21 cellular contexts compared by ENCODE assay signal in the genomic region with DNA sequence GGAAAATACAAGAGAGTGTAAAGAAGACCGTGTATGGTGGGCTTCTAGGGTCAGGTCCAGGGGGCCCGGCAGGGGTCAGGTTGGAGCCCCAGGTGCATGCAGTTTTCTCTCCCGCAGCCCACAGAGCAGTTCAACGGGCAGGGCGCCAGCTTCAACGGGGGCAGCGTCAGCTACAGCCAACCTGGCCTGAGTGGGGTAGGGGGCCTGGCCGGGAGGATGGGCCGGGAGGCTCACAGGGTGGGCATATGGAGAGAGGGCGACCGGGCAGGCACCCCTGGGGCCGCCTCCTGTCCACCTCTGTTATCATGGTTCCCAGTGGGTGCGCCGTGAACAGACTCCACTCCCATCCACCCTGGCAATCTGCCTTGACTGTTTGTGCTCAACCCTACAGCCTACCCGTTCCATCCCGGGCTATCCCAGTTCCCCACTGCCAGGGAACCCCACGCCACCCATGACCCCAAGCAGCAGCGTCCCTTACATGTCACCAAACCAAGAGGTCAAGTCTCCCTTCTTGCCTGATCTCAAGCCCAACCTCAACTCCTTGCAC.
"Had no signal": no experiment of that assay in that cellular context is flagged by ENCODE, and none has a peak within 500 bp of the region (broad histone marks: within the 10 kb centered on the region; RNA-seq: fewer than 3 reads in every experiment).

No MANE protein-coding gene starts in this region.

- H3K27me3 ChIP-seq: dorsolateral prefrontal cortex, gastrocnemius medialis, heart left ventricle, neural progenitor cell, ovary, tibial artery had no signal

- ATAC-seq: gastrocnemius medialis; heart left ventricle; sciatic nerve; stimulated activated memory B cell treated with anti-CD40 and anti-IgM and Interleukin-4, amounts not matched to agents 10 μg/mL and 1 μg/mL and 100 μg/mL, for 72 hours had no signal

- H3K36me3 ChIP-seq: neural progenitor cell, ovary had no signal

- H3K4me1 Mint-ChIP-seq: neural progenitor cell had no signal

- H3K4me3 ChIP-seq: dorsolateral prefrontal cortex, gastrocnemius medialis, heart left ventricle, left ventricle myocardium inferior, neural progenitor cell, ovary, smooth muscle cell, tibial artery had no signal

- H3K36me3 Mint-ChIP-seq: activated naive CD8-positive, alpha-beta T cell had no signal

- H3K9me3 ChIP-seq: gastrocnemius medialis, heart left ventricle, left ventricle myocardium inferior, ovary, tibial artery had no signal

- H3K9me3 Mint-ChIP-seq: activated T-helper 1 cell treated with anti-CD3 and anti-CD28 coated beads, Interleukin-12 subunit alpha, Interleukin-12 subunit beta, Interleukin-2, Interleukin-4 antibody, amounts not matched to agents 30 ng/mL and 10 ng/mL and 1 ng/mL, durations not matched to agents 14 hours and 24 hours and 36 hours; immature natural killer cell; neural progenitor cell; stimulated activated memory B cell treated with anti-CD40 and anti-IgM and Interleukin-4, amounts not matched to agents 10 μg/mL and 1 μg/mL and 100 μg/mL, for 72 hours had no signal

- H3K4me3 Mint-ChIP-seq: activated naive CD8-positive, alpha-beta T cell; activated T-helper 1 cell treated with anti-CD3 and anti-CD28 coated beads, Interleukin-12 subunit alpha, Interleukin-12 subunit beta, Interleukin-2, Interleukin-4 antibody, amounts not matched to agents 30 ng/mL and 10 ng/mL and 1 ng/mL, durations not matched to agents 14 hours and 24 hours and 36 hours; immature natural killer cell; neural progenitor cell; stimulated activated memory B cell treated with anti-CD40 and anti-IgM and Interleukin-4, amounts not matched to agents 10 μg/mL and 1 μg/mL and 100 μg/mL, for 72 hours had no signal

- H3K27me3 Mint-ChIP-seq: activated naive CD8-positive, alpha-beta T cell; stimulated activated memory B cell treated with anti-CD40 and anti-IgM and Interleukin-4, amounts not matched to agents 10 μg/mL and 1 μg/mL and 100 μg/mL, for 72 hours had no signal

- H3K27ac ChIP-seq: gastrocnemius medialis, heart left ventricle, left ventricle myocardium inferior, neural progenitor cell, ovary, tibial artery, WERI-Rb-1 had no signal

- H3K4me1 ChIP-seq: neural progenitor cell had no signal

- H3K27ac Mint-ChIP-seq: activated naive CD8-positive, alpha-beta T cell; activated T-helper 1 cell treated with anti-CD3 and anti-CD28 coated beads, Interleukin-12 subunit alpha, Interleukin-12 subunit beta, Interleukin-2, Interleukin-4 antibody, amounts not matched to agents 30 ng/mL and 10 ng/mL and 1 ng/mL, durations not matched to agents 14 hours and 24 hours and 36 hours; immature natural killer cell; neural progenitor cell; stimulated activated memory B cell treated with anti-CD40 and anti-IgM and Interleukin-4, amounts not matched to agents 10 μg/mL and 1 μg/mL and 100 μg/mL, for 72 hours had no signal

- DNase-seq: activated CD4-positive, alpha-beta T cell treated with anti-CD3 and anti-CD28 coated beads for 1 hour; activated T-cell treated with anti-CD3 and anti-CD28 coated beads for 4 hours; dorsolateral prefrontal cortex; gastrocnemius medialis; heart left ventricle; immature natural killer cell; kidney glomerular epithelial cell; left ventricle myocardium inferior; mammary epithelial cell; midbrain; ovary; stimulated activated CD4-positive, alpha-beta T cell treated with anti-CD3 and anti-CD28 coated beads, Interleukin-4, amount 100 ng/mL, for 24 hours; T-helper 2 cell; tibial artery; WERI-Rb-1 had no signal
